In genomic region chr5:176947847-176948246, GRCh38 we compare ENCODE assay signal across 25 cellular contexts. TPM values are rescaled to one million over a fixed set of nuclear protein-coding genes. Genes with fewer than 3 reads are reported as not detected.
"Had no signal": no experiment of that assay in that cellular context is flagged by ENCODE, and none has a peak within 500 bp of the region (broad histone marks: within the 10 kb centered on the region; RNA-seq: fewer than 3 reads in every experiment).

No MANE protein-coding gene starts in this region.

- H3K79me2 ChIP-seq: hepatocyte had no signal

- H3K9me3 ChIP-seq: lower lobe of right lung, mucosa of descending colon, pancreas, prostate gland, spleen, tibial nerve, upper lobe of left lung, vagina had no signal

- H3K4me1 Mint-ChIP-seq: stimulated activated effector memory CD8-positive, alpha-beta T cell treated with anti-CD3 and anti-CD28 coated beads, Interleukin-12 subunit alpha, Interleukin-12 subunit beta, amount 100 ng/mL, for 72 hours had no signal

- H3K9me3 Mint-ChIP-seq: naive thymus-derived CD4-positive, alpha-beta T cell; natural killer cell treated with Interleukin-12 subunit alpha and Interleukin-12 subunit beta and Interleukin-15 and Interleukin-18, amount 100 ng/mL, for 72 hours; stimulated activated effector memory CD8-positive, alpha-beta T cell treated with anti-CD3 and anti-CD28 coated beads, Interleukin-12 subunit alpha, Interleukin-12 subunit beta, amount 100 ng/mL, for 72 hours; stimulated activated naive CD8-positive, alpha-beta T cell treated with anti-CD3 and anti-CD28 coated beads, Interleukin-15, Interleukin-2, amounts not matched to agents 100 ng/mL and 50 ng/mL, for 24 hours had no signal

- H3K4me2 ChIP-seq: hepatocyte had no signal

- H3K4me1 ChIP-seq: lower lobe of right lung, pancreas, prostate gland, spleen, tibial nerve, vagina had no signal

- H3K27me3 ChIP-seq: hepatocyte, pancreas, spleen, tibial nerve, upper lobe of left lung, vagina had no signal

- H3K27ac ChIP-seq: hepatocyte, lower lobe of right lung, pancreas, prostate gland, skin epidermis, spleen, tibial nerve, upper lobe of left lung, vagina had no signal

- H3K27ac Mint-ChIP-seq: naive thymus-derived CD4-positive, alpha-beta T cell; natural killer cell treated with Interleukin-12 subunit alpha and Interleukin-12 subunit beta and Interleukin-15 and Interleukin-18, amount 100 ng/mL, for 72 hours; stimulated activated effector memory CD8-positive, alpha-beta T cell treated with anti-CD3 and anti-CD28 coated beads, Interleukin-12 subunit alpha, Interleukin-12 subunit beta, amount 100 ng/mL, for 72 hours; stimulated activated naive CD8-positive, alpha-beta T cell treated with anti-CD3 and anti-CD28 coated beads, Interleukin-15, Interleukin-2, amounts not matched to agents 100 ng/mL and 50 ng/mL, for 24 hours had no signal

- H3K36me3 ChIP-seq: prostate gland had no signal

- DNase-seq: islet precursor cell; lower lobe of right lung; mammary epithelial cell; midbrain; mucosa of descending colon; naive thymus-derived CD4-positive, alpha-beta T cell; pancreas; posterior cingulate gyrus; retina; right cardiac atrium; spleen; stimulated activated CD4-positive, alpha-beta T cell treated with anti-CD3 and anti-CD28 coated beads, Interleukin-4, amount 100 ng/mL, for 24 hours; stimulated activated naive CD4-positive, alpha-beta T cell; substantia nigra; upper lobe of left lung had no signal

- ATAC-seq: lower lobe of right lung; mucosa of descending colon; naive thymus-derived CD4-positive, alpha-beta T cell; natural killer cell treated with Interleukin-12 subunit alpha and Interleukin-12 subunit beta and Interleukin-15 and Interleukin-18, amount 100 ng/mL, for 72 hours; pancreas; sciatic nerve; stimulated activated effector memory CD8-positive, alpha-beta T cell treated with anti-CD3 and anti-CD28 coated beads, Interleukin-12 subunit alpha, Interleukin-12 subunit beta, amount 100 ng/mL, for 72 hours had no signal

- H2AFZ ChIP-seq: hepatocyte had no signal

- H3K4me3 Mint-ChIP-seq: naive thymus-derived CD4-positive, alpha-beta T cell; natural killer cell treated with Interleukin-12 subunit alpha and Interleukin-12 subunit beta and Interleukin-15 and Interleukin-18, amount 100 ng/mL, for 72 hours; stimulated activated effector memory CD8-positive, alpha-beta T cell treated with anti-CD3 and anti-CD28 coated beads, Interleukin-12 subunit alpha, Interleukin-12 subunit beta, amount 100 ng/mL, for 72 hours; stimulated activated naive CD8-positive, alpha-beta T cell treated with anti-CD3 and anti-CD28 coated beads, Interleukin-15, Interleukin-2, amounts not matched to agents 100 ng/mL and 50 ng/mL, for 24 hours had no signal

- H3K4me3 ChIP-seq: hepatocyte, lower lobe of right lung, mucosa of descending colon, pancreas, prostate gland, skin epidermis, spleen, tibial nerve, upper lobe of left lung, vagina had no signal

- H3K27me3 Mint-ChIP-seq: naive thymus-derived CD4-positive, alpha-beta T cell; natural killer cell treated with Interleukin-12 subunit alpha and Interleukin-12 subunit beta and Interleukin-15 and Interleukin-18, amount 100 ng/mL, for 72 hours; stimulated activated naive CD8-positive, alpha-beta T cell treated with anti-CD3 and anti-CD28 coated beads, Interleukin-15, Interleukin-2, amounts not matched to agents 100 ng/mL and 50 ng/mL, for 24 hours had no signal

RNA-seq across cellular contexts. Expression of gene HK3, which starts 48.7 kb away (rescaled TPM):
- total RNA-seq: mammary epithelial cell, myocyte had no signal
